In genomic region chr2:118186858-118187254, GRCh38 we compare ENCODE assay signal across 8 cellular contexts.
DNase-seq lines count a peak whose midpoint lies in the region; ATAC-seq, FAIRE-seq and TF ChIP-seq lines count a peak whose summit lies in the region.

No MANE protein-coding gene starts in this region.

- H3K27ac ChIP-seq in Karpas-422 (ENCODE audit: low read length) = no peak overlapping the region

- peaks cover 0 to 5% of the 10 kb centered on the region in 2 donors for H3K27me3 Mint-ChIP-seq in effector memory CD8-positive, alpha-beta T cell

- H3K4me1 Mint-ChIP-seq in effector memory CD8-positive, alpha-beta T cell (ENCODE audit: low read depth in 2 of 2) = peaks cover 12 to 21% of the 10 kb centered on the region in 2 donors

- H3K36me3 ChIP-seq in BJ (ENCODE audit: control insufficient read depth, insufficient read depth, low read length) (no peaks in the 10 kb centered on the region), Karpas-422 (ENCODE audit: insufficient read depth, low read length) (no peaks in the 10 kb centered on the region), neuron (ENCODE audit: insufficient read depth, low read length) (no peaks in the 10 kb centered on the region)

- peak overlapping the region; percentile 85 to 87 for H3K4me3 Mint-ChIP-seq in effector memory CD8-positive, alpha-beta T cell

- no peaks in the 10 kb centered on the region for H3K9me3 ChIP-seq in Karpas-422 (ENCODE audit: low read length)
- no peaks in the 10 kb centered on the region for H3K9me3 ChIP-seq in neuron (ENCODE audit: low read length)

- H3K36me3 Mint-ChIP-seq in effector memory CD8-positive, alpha-beta T cell (ENCODE audit: insufficient read depth) = peaks cover 6% of the 10 kb centered on the region

- H3K9me3 Mint-ChIP-seq in effector memory CD8-positive, alpha-beta T cell = no peaks in the 10 kb centered on the region

- intact Hi-C loops in head of caudate nucleus (cut with DNase I) = loop anchor here (5.0 kb wide), 1 partner anchor 100 kb away; the partner anchor contains the start of gene INSIG2

- H3K79me2 ChIP-seq in Karpas-422 (ENCODE audit: low read length) = no peaks in the 10 kb centered on the region

- FAIRE-seq in H54 (lab: Jason Lieb, UNC) (no peak), GM19239 (lab: Jason Lieb, UNC) (no peak)

- TF ChIP-seq CTCF in BJ (IDR thresholded peaks at IDR 0.05; ENCODE audit: insufficient read depth, low read depth, low read length) = no peak

- CTCF ChIA-PET in BJ (lab: Yijun Ruan, JAX) = interaction anchor here (0.7 to 2.0 kb wide), 4 partner anchors 15 to 173 kb away, joined by 3 to 5 read pairs (median 3); partner anchors contain the start of gene CCDC93

- H2AFZ ChIP-seq in Karpas-422 (ENCODE audit: low read length) (peak overlapping the region; percentile 94; the same call in 1 of the 2 replicates), neuron (ENCODE audit: low read depth, low read length) (peak overlapping the region; percentile 75)

- H3K9me2 ChIP-seq in Karpas-422 (replicated peaks; ENCODE audit: insufficient read depth, low read length) = no peaks in the 10 kb centered on the region

- no peaks in the 10 kb centered on the region for H3K27me3 ChIP-seq in BJ (ENCODE audit: control insufficient read depth, insufficient read depth, low read length)
- H3K27me3 ChIP-seq in Karpas-422 (ENCODE audit: low read length) = no peaks in the 10 kb centered on the region
- peaks cover 5% of the 10 kb centered on the region for H3K27me3 ChIP-seq in neuron (ENCODE audit: insufficient read depth, low read length)

- H3K4me3 ChIP-seq in BJ (ENCODE audit: low read depth, low read length) = peak overlapping the region; percentile 53; the same call in 1 of the 2 replicates
- peak overlapping the region; percentile 85 for H3K4me3 ChIP-seq in Karpas-422 (ENCODE audit: low read length)
- no peak overlapping the region for H3K4me3 ChIP-seq in neuron (ENCODE audit: low read length)

- no peak for ATAC-seq in effector memory CD8-positive, alpha-beta T cell (replicated peaks)

- POLR2A ChIA-PET in BJ (lab: Charles Lee) = interaction anchor here (0.6 kb wide), 1 partner anchor 108 kb away, joined by 4 read pairs; no protein-coding TSS in a partner anchor

- H3K9ac ChIP-seq in Karpas-422 (ENCODE audit: low read length) = peak overlapping the region; percentile 90

- TF ChIP-seq POLR2A in H54 (IDR thresholded peaks at IDR 0.05; ENCODE audit: low read depth, low read length) = no peak

- peak overlapping the region; percentile 93 for H3K4me2 ChIP-seq in Karpas-422 (ENCODE audit: low read depth, low read length, poor library complexity, severe bottlenecking)

- H3K27ac Mint-ChIP-seq in effector memory CD8-positive, alpha-beta T cell = peak overlapping the region; percentile 89

- H3K4me1 ChIP-seq in Karpas-422 (ENCODE audit: low read length) = peaks cover 16% of the 10 kb centered on the region
- H3K4me1 ChIP-seq in neuron (ENCODE audit: insufficient read depth, low read length) = peaks cover 3% of the 10 kb centered on the region

- no peaks in the 10 kb centered on the region for H4K20me1 ChIP-seq in Karpas-422 (ENCODE audit: insufficient read depth, low read depth, low read length)

- no peak for DNase-seq in BJ (ENCODE audit: low read depth)
- DNase-seq in Karpas-422 = no peak
- DNase-seq in effector memory CD8-positive, alpha-beta T cell = no peak
- no peak for DNase-seq in H54 (ENCODE audit: insufficient read length, low spot score)
- no peak for DNase-seq in GM19239 (ENCODE audit: insufficient read length, low spot score)
- DNase-seq in head of caudate nucleus = no peak
- DNase-seq in AG08396 (ENCODE audit: low spot score) = no peak
